26 cellular contexts compared by ENCODE assay signal in genomic region chr15:66884661-66885237, GRCh38.
DNase-seq lines count a peak whose midpoint lies in the region; ATAC-seq, FAIRE-seq and TF ChIP-seq lines count a peak whose summit lies in the region.
"Had no signal": no experiment of that assay in that cellular context is flagged by ENCODE, and none has a peak within 500 bp of the region (broad histone marks: within the 10 kb centered on the region; RNA-seq: fewer than 3 reads in every experiment).

No MANE protein-coding gene starts in this region.

- H3K9me3 Mint-ChIP-seq in activated CD8-positive, alpha-beta T cell treated with anti-CD3 and anti-CD28 coated beads for 36 hours, result no peaks in the 10 kb centered on the region

- H2AFZ ChIP-seq in H1 (ENCODE audit: low read length) (no peak overlapping the region), osteoblast (ENCODE audit: low read length) (no peak overlapping the region)

- FAIRE-seq in A549 (lab: Jason Lieb, UNC) (no peak), H1 (lab: Jason Lieb, UNC) (no peak)
- FAIRE-seq: D721Med had no signal

- BruUV-seq in Panc1 (replicated peaks; lab: Mats Ljungman, UMichigan), result no TSS peak

- intact Hi-C loops in Panc1 (cut with micrococcal nuclease; ENCODE audit: unreplicated experiment), result loop anchor here (5.0 kb wide), 1 partner anchor 48 kb away; no protein-coding TSS in a partner anchor
- intact Hi-C loops in activated CD8-positive, alpha-beta T cell treated with anti-CD3 and anti-CD28 coated beads for 36 hours (cut with micrococcal nuclease), result no loop called here

- no peak overlapping the region for H3K4ac ChIP-seq in H1 (replicated peaks; ENCODE audit: insufficient read length, low read depth, low read length)

- H3K79me2 ChIP-seq in H1 (ENCODE audit: control insufficient read depth in 1 of 2, insufficient read depth in 2 of 2, low read length in 2 of 2), result no peaks in the 10 kb centered on the region
- peaks cover 2% of the 10 kb centered on the region for H3K79me2 ChIP-seq in osteoblast (ENCODE audit: insufficient read depth, low read length)

- peaks cover 2% of the 10 kb centered on the region for H3K4me1 Mint-ChIP-seq in activated CD8-positive, alpha-beta T cell treated with anti-CD3 and anti-CD28 coated beads for 36 hours (ENCODE audit: low read depth)

- no peak overlapping the region for H2BK5ac ChIP-seq in H1 (ENCODE audit: low read depth, low read length)

- DNase-seq in A549 (ENCODE audit: low read depth in 1 of 2, low spot score in 1 of 2), result no peak
- no peak for DNase-seq in Panc1 (ENCODE audit: low read depth, low spot score)
- DNase-seq in H1 (ENCODE audit: low read depth in 1 of 2, low spot score in 2 of 2), result peak in 1 of 2 experiments; percentile 27
- no peak for DNase-seq in osteoblast (ENCODE audit: insufficient read length, low spot score, missing footprints)
- DNase-seq in activated CD8-positive, alpha-beta T cell treated with anti-CD3 and anti-CD28 coated beads for 36 hours, result no peak
- DNase-seq in NCI-H2196 treated with DMSO at 0.1 percent for 48 hours (lab: John Stamatoyannopoulos, UW; ENCODE audit: unreplicated experiment), result no peak
- DNase-seq in GF-D8 (lab: John Stamatoyannopoulos, UW), result no peak
- DNase-seq: activated CD4-positive, alpha-beta T cell treated with anti-CD3 and anti-CD28 coated beads, Interleukin-2, amount 50 U/mL, for 4 hours; activated naive CD4-positive, alpha-beta T cell treated with Interleukin-2 at 50 U/mL for 16 hours; activated T-cell treated with anti-CD3 and anti-CD28 coated beads, Interleukin-2, amount 50 U/mL, for 1 hour; anterior cingulate cortex; central memory CD4-positive, alpha-beta T cell; EL; foreskin fibroblast; hippocampal formation; naive B cell; NCI-H1436 treated with DMSO at 0.1 percent for 48 hours; NCI-H2171; NCI-H526; ovary; right cardiac atrium had no signal

- H3K4me2 ChIP-seq in A549, result peak overlapping the region; percentile 67; the same call in 2 of the 3 replicates
- no peak overlapping the region for H3K4me2 ChIP-seq in H1 (ENCODE audit: insufficient read depth in 1 of 2, low read depth in 2 of 2, low read length in 2 of 2)
- no peak overlapping the region for H3K4me2 ChIP-seq in osteoblast (ENCODE audit: insufficient read depth, low read length)

- H3K18ac ChIP-seq in H1 (ENCODE audit: extremely low read depth, low read length), result no peak overlapping the region

- TF ChIP-seq EP300 in A549 (IDR thresholded peaks at IDR 0.05), result no peak
- TF ChIP-seq EP300 in H1 (IDR thresholded peaks at IDR 0.05; ENCODE audit: borderline replicate concordance in 1 of 2, low read depth in 2 of 2, low read length in 2 of 2), result no peak

- H3K4me3 ChIP-seq in A549, result no peak overlapping the region
- H3K4me3 ChIP-seq in Panc1 (ENCODE audit: low read depth in 2 of 2, low read length in 2 of 2), result no peak overlapping the region
- H3K4me3 ChIP-seq in H1 (ENCODE audit: extremely low read depth in 1 of 4, insufficient read depth in 2 of 4, low read depth in 3 of 4, low read length in 4 of 4), result no peak overlapping the region
- no peak overlapping the region for H3K4me3 ChIP-seq in osteoblast (ENCODE audit: insufficient read depth, low read length)
- H3K4me3 ChIP-seq: lung, ovary had no signal

- H3K4me1 ChIP-seq in A549, result peaks cover 54% of the 10 kb centered on the region
- peaks cover 47% of the 10 kb centered on the region for H3K4me1 ChIP-seq in Panc1 (ENCODE audit: control insufficient read depth, insufficient read depth, low read length)
- peaks cover 0 to 9% (median 4%) of the 10 kb centered on the region in 4 experiments; a peak in 5 of 7 replicates for H3K4me1 ChIP-seq in H1 (replicated peaks in 1 of 4; ENCODE audit: control insufficient read depth in 3 of 4, insufficient read depth in 4 of 4, low read length in 3 of 4)
- peaks cover 41% of the 10 kb centered on the region for H3K4me1 ChIP-seq in osteoblast (ENCODE audit: insufficient read depth, low read length)

- H3K56ac ChIP-seq in H1 (replicated peaks; ENCODE audit: insufficient read length, low read depth, low read length), result no peak overlapping the region

- H3K9ac ChIP-seq in H1 (replicated peaks in 1 of 4; ENCODE audit: extremely low read depth in 1 of 4, low read depth in 3 of 4, low read length in 3 of 4), result no peak overlapping the region

- no peak overlapping the region for H3K27ac Mint-ChIP-seq in activated CD8-positive, alpha-beta T cell treated with anti-CD3 and anti-CD28 coated beads for 36 hours
- H3K27ac Mint-ChIP-seq: IgD-negative memory B cell, naive B cell had no signal

- H3K79me1 ChIP-seq in H1 (ENCODE audit: low read depth, low read length), result no peaks in the 10 kb centered on the region

- 94% methylated on average over 8 of the region's 8 CpGs for WGBS in A549 (ENCODE audit: missing lambda C conversion rate)
- WGBS in H1 (ENCODE audit: extremely low coverage in 1 of 2, insufficient coverage in 1 of 2, insufficient read length in 1 of 2, insufficient replicate concordance in 2 of 2, low coverage in 1 of 2, low lambda C conversion rate in 2 of 2, missing lambda C conversion rate in 1 of 2), 2 experiments, result 90% methylated on average over 8 of the region's 8 CpGs; no CpG with 5 or more reads in 1 of the 2 experiments

- H4K20me1 ChIP-seq in H1 (replicated peaks in 1 of 2; ENCODE audit: control insufficient read depth in 1 of 2, insufficient read depth in 2 of 2, low read length in 2 of 2) (no peaks in the 10 kb centered on the region), osteoblast (ENCODE audit: insufficient read depth, low read length) (no peaks in the 10 kb centered on the region)

- H3K27ac ChIP-seq in A549, result peak overlapping the region; percentile 75 to 89; a peak in 5 of 6 replicates
- H3K27ac ChIP-seq in Panc1 (ENCODE audit: low read length), result peak overlapping the region; percentile 98
- H3K27ac ChIP-seq in H1 (ENCODE audit: low read depth, low read length), result no peak overlapping the region
- peak overlapping the region; percentile 36 for H3K27ac ChIP-seq in osteoblast (ENCODE audit: low read depth, low read length)
- H3K27ac ChIP-seq: C4-2B had no signal

- H3K36me3 ChIP-seq in Panc1 (ENCODE audit: control insufficient read depth, insufficient read depth, low read length), result no peaks in the 10 kb centered on the region
- H3K36me3 ChIP-seq in H1 (ENCODE audit: control insufficient read depth in 2 of 4, insufficient read depth in 4 of 4, low read length in 3 of 4), result no peaks in the 10 kb centered on the region
- no peaks in the 10 kb centered on the region for H3K36me3 ChIP-seq in osteoblast (ENCODE audit: insufficient read depth, low read length)
- H3K36me3 ChIP-seq: ovary had no signal

- ATAC-seq in A549 (no peak), Panc1 (no peak), GM18520 (IDR thresholded peaks at IDR 0.05; ENCODE audit: unreplicated experiment) (no peak)
- no peak for ATAC-seq in activated CD8-positive, alpha-beta T cell treated with anti-CD3 and anti-CD28 coated beads for 36 hours
- ATAC-seq: right cardiac atrium had no signal

- H2BK12ac ChIP-seq in H1 (ENCODE audit: low read depth, low read length), result 0 out of 2 replicates have a peak overlapping the region, but pooled peaks have one; percentile 11

- no peak overlapping the region for H2BK15ac ChIP-seq in H1 (ENCODE audit: low read length)

- in situ Hi-C loops in Panc1 (cut with HindIII; ENCODE audit: low pct_unique_long_range_greater_than_20kb, low sequenced_read_pairs), result no loop called here

- H4K5ac ChIP-seq in H1 (ENCODE audit: insufficient read length, low read depth, low read length), result no peak overlapping the region

- no peak overlapping the region; the same call in 1 of the 2 replicates for H2AK5ac ChIP-seq in H1 (ENCODE audit: low read depth, low read length)

- CTCF ChIA-PET in A549 (lab: Yijun Ruan, JAX) (interaction anchor here (1.1 to 6.0 kb wide), 6 partner anchors 8 to 62 kb away, joined by 3 to 67 read pairs (median 14); no protein-coding TSS in a partner anchor), Panc1 (lab: Charles Lee) (no interaction called here), H1 (lab: Charles Lee; ENCODE audit: partially characterized antibody) (interaction anchor here (1.2 to 2.0 kb wide), 7 partner anchors 12 to 111 kb away, joined by 3 to 6 read pairs (median 4); no protein-coding TSS in a partner anchor)
- CTCF ChIA-PET in activated CD8-positive, alpha-beta T cell treated with anti-CD3 and anti-CD28 coated beads for 36 hours (lab: Charles Lee), result no interaction called here

- H2BK20ac ChIP-seq in H1 (ENCODE audit: low read length), result 0 out of 2 replicates have a peak overlapping the region, but pooled peaks have one; percentile 13

- H4K8ac ChIP-seq in H1 (ENCODE audit: extremely low read depth, insufficient read depth, low read length), result no peak overlapping the region

- no peak overlapping the region for H3K4me3 Mint-ChIP-seq in activated CD8-positive, alpha-beta T cell treated with anti-CD3 and anti-CD28 coated beads for 36 hours
- H3K4me3 Mint-ChIP-seq: IgD-negative memory B cell, naive B cell had no signal

- TF ChIP-seq CTCF in A549 (IDR thresholded peaks at IDR 0.05) (no peak), Panc1 (IDR thresholded peaks at IDR 0.05) (no peak), H1 (IDR thresholded peaks at IDR 0.05; ENCODE audit: control extremely low read depth in 1 of 3, insufficient read depth in 1 of 3, low read depth in 1 of 3, low read length in 3 of 3) (no peak), osteoblast (IDR thresholded peaks at IDR 0.05; ENCODE audit: extremely low read depth, low read depth, low read length) (no peak)
- no peak for TF ChIP-seq CTCF in activated CD8-positive, alpha-beta T cell treated with anti-CD3 and anti-CD28 coated beads for 36 hours (IDR thresholded peaks at IDR 0.05)

- no peaks in the 10 kb centered on the region for H3K27me3 ChIP-seq in Panc1 (ENCODE audit: control insufficient read depth, insufficient read depth, low read length)
- H3K27me3 ChIP-seq in H1 (replicated peaks in 1 of 4; ENCODE audit: control insufficient read depth in 3 of 4, extremely low read depth in 1 of 4, insufficient read depth in 3 of 4, low read length in 3 of 4), result no peaks in the 10 kb centered on the region
- H3K27me3 ChIP-seq in osteoblast (ENCODE audit: insufficient read depth, low read length), result no peaks in the 10 kb centered on the region
- H3K27me3 ChIP-seq: ovary had no signal

- POLR2A ChIA-PET in A549 (lab: Yijun Ruan, JAX), result no interaction called here
- POLR2A ChIA-PET in Panc1 (lab: Charles Lee), result no interaction called here
- POLR2A ChIA-PET in H1 (lab: Charles Lee; ENCODE audit: partially characterized antibody), result interaction anchor here (1.7 kb wide), 1 partner anchor 11 kb away, joined by 4 read pairs; no protein-coding TSS in a partner anchor
- POLR2A ChIA-PET in activated CD8-positive, alpha-beta T cell treated with anti-CD3 and anti-CD28 coated beads for 36 hours (lab: Charles Lee), result no interaction called here

- TF ChIP-seq RAD21 in A549 (conservative IDR thresholded peaks at IDR 0.05 in 1 of 2, IDR thresholded peaks at IDR 0.05 in 1 of 2), result no peak
- TF ChIP-seq RAD21 in H1 (IDR thresholded peaks at IDR 0.05 in 1 of 2, conservative IDR thresholded peaks at IDR 0.05 in 1 of 2; ENCODE audit: low read depth in 2 of 2, low read length in 2 of 2), result no peak

- no peaks in the 10 kb centered on the region for H3K27me3 Mint-ChIP-seq in activated CD8-positive, alpha-beta T cell treated with anti-CD3 and anti-CD28 coated beads for 36 hours

- peaks cover 4% of the 10 kb centered on the region; the same call in 1 of the 3 replicates for H3K9me3 ChIP-seq in A549
- H3K9me3 ChIP-seq in Panc1 (ENCODE audit: control insufficient read depth, insufficient read depth, low read depth, low read length), result peaks cover 18% of the 10 kb centered on the region; the same call in 1 of the 2 replicates
- H3K9me3 ChIP-seq in H1 (ENCODE audit: insufficient read depth in 2 of 2, low read depth in 1 of 2, low read length in 1 of 2), result peaks cover 0 to 9% of the 10 kb centered on the region in 2 experiments; a peak in 2 of 4 replicates
- H3K9me3 ChIP-seq in osteoblast (ENCODE audit: low read depth, low read length), result no peaks in the 10 kb centered on the region
- H3K9me3 ChIP-seq: ovary had no signal

- no peaks in the 10 kb centered on the region for H3K36me3 Mint-ChIP-seq in activated CD8-positive, alpha-beta T cell treated with anti-CD3 and anti-CD28 coated beads for 36 hours (ENCODE audit: low read depth)
- H3K36me3 Mint-ChIP-seq: naive B cell had no signal

- no peaks in the 10 kb centered on the region for H3K23me2 ChIP-seq in H1 (ENCODE audit: low read depth, low read length)

- no peak overlapping the region for H3K14ac ChIP-seq in H1 (ENCODE audit: insufficient read length)

- H2BK120ac ChIP-seq in H1 (replicated peaks; ENCODE audit: low read depth, low read length), result no peak overlapping the region

- TF ChIP-seq POLR2A in A549 (IDR thresholded peaks at IDR 0.05; ENCODE audit: low read length), result no peak
- no peak for TF ChIP-seq POLR2A in H1 (IDR thresholded peaks at IDR 0.05; ENCODE audit: control extremely low read depth in 1 of 2, low read depth in 2 of 2, low read length in 2 of 2)

- no peak overlapping the region for H3K23ac ChIP-seq in H1 (ENCODE audit: insufficient read length)

- H4K91ac ChIP-seq in H1 (replicated peaks; ENCODE audit: insufficient read length, low read length), result no peak overlapping the region

Comparison
In these comparisons a context has a peak if more than half of its experiments do, and no peak if none do; other contexts are left out.
1. CTCF ChIA-PET loops: an anchor here in A549 (1.1 to 6.0 kb wide) and H1 (1.2 to 2.0 kb wide); none called in Panc1 and activated CD8-positive, alpha-beta T cell treated with anti-CD3 and anti-CD28 coated beads for 36 hours.